Comparison of ENCODE assay signal across 8 cellular contexts in the genomic region with DNA sequence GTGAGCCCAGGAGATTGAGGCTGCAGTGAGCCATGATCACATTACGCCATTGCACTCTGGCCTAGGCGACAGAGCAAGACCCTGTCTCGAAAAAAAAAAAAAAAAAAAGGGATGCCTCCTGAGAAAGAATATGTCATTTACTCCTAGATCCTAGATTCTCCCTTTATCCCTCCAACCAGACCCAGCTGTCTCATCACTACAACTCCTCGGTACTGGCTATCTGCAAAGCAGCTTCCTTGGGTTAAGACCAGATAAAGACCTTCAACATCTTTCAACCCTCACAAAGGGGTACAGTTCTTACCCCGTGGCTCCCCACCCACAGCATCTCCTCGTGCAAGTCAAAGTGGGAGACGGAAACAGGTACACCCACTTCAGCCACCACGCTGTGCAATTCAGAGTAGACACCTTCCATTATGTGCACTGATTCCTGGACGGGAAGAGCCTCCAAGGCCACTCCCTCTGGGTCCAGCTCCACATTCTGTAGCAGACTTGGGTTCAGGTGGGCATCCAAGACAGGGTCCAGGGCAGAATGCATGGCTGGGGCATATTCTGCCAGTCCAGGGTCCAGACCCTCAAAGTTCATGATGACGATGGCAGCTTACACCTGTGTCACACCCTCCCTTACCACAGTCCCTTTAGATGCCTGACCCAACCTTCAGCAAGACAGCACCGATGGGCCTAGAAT. TPM values are rescaled to one million over a fixed set of nuclear protein-coding genes. Genes with fewer than 3 reads are reported as not detected.
DNase-seq lines count a peak whose midpoint lies in the region; ATAC-seq and TF ChIP-seq lines count a peak whose summit lies in the region.

No MANE protein-coding gene starts in this region.

- H3K36me3 ChIP-seq in SK-N-SH (replicated peaks in 1 of 2; ENCODE audit: control insufficient read depth in 1 of 2, insufficient read depth in 2 of 2, low read length in 1 of 2) (peaks cover 0 to 2% of the 10 kb centered on the region in 2 experiments), subcutaneous abdominal adipose tissue (ENCODE audit: control insufficient read depth in 5 of 5, insufficient read depth in 5 of 5, low read length in 5 of 5) (peaks cover under 1 to 12% (median 11%) of the 10 kb centered on the region in 5 donors)

- H3K27ac ChIP-seq in SK-N-SH (ENCODE audit: low read depth in 2 of 2, low read length in 1 of 2) (peak overlapping the region; percentile 84 to 97; a peak in 3 of 4 replicates), subcutaneous abdominal adipose tissue (ENCODE audit: low read depth, low read length) (peak overlapping the region; percentile 99)

- TF ChIP-seq EP300 in SK-N-SH (IDR thresholded peaks at IDR 0.05; ENCODE audit: borderline replicate concordance in 1 of 2, low read depth in 1 of 2, low read length in 1 of 2), result no peak

- peaks cover 4 to 8% of the 10 kb centered on the region in 2 experiments; a peak in 1 of 4 replicates for H3K4me1 ChIP-seq in SK-N-SH (ENCODE audit: control insufficient read depth in 1 of 2, insufficient read depth in 2 of 2, low read depth in 1 of 2, low read length in 1 of 2)
- H3K4me1 ChIP-seq in subcutaneous abdominal adipose tissue (ENCODE audit: control insufficient read depth in 5 of 5, insufficient read depth in 5 of 5, low read length in 5 of 5), result peaks cover 5 to 21% (median 18%) of the 10 kb centered on the region in 5 donors

- H2AFZ ChIP-seq in SK-N-SH (ENCODE audit: low read depth), result peak overlapping the region; percentile 85; the same call in 1 of the 2 replicates

- no peaks in the 10 kb centered on the region for H3K27me3 ChIP-seq in SK-N-SH (ENCODE audit: insufficient read depth)
- H3K27me3 ChIP-seq in subcutaneous abdominal adipose tissue (ENCODE audit: control insufficient read depth in 5 of 5, insufficient read depth in 4 of 5, low read length in 5 of 5), result no peaks in the 10 kb centered on the region

- H3K4me3 ChIP-seq in SK-N-SH (ENCODE audit: low read depth in 2 of 2, low read length in 1 of 2) (peak overlapping the region; percentile 61 to 73), subcutaneous abdominal adipose tissue (ENCODE audit: low read depth in 1 of 5, low read length in 5 of 5) (peak overlapping the region; percentile 78 to 92 (median 83))

- DNase-seq in SK-N-SH (no peak), islet precursor cell (peak; percentile 31), AG08395 (ENCODE audit: low spot score) (no peak)

- H3K9me3 ChIP-seq in SK-N-SH, result no peaks in the 10 kb centered on the region
- no peaks in the 10 kb centered on the region for H3K9me3 ChIP-seq in subcutaneous abdominal adipose tissue (ENCODE audit: control insufficient read depth in 5 of 5, low read length in 5 of 5)

- H3K4me3 Mint-ChIP-seq in activated naive CD8-positive, alpha-beta T cell, result peak overlapping the region; percentile 93

- H3K9ac ChIP-seq in SK-N-SH (peak overlapping the region; percentile 87), subcutaneous abdominal adipose tissue (ENCODE audit: low read length in 5 of 5) (peak overlapping the region; percentile 87 to 98 (median 92))

- H3F3A ChIP-seq in SK-N-SH (replicated peaks; ENCODE audit: insufficient read depth), result peaks cover 5% of the 10 kb centered on the region

- H3K9me3 Mint-ChIP-seq in activated naive CD8-positive, alpha-beta T cell (ENCODE audit: low read depth), result no peaks in the 10 kb centered on the region

- no peak for TF ChIP-seq CTCF in SK-N-SH (IDR thresholded peaks at IDR 0.05)

- 85% methylated on average over 11 of the region's 11 CpGs for WGBS in SK-N-SH (ENCODE audit: low lambda C conversion rate)

- peaks cover 5% of the 10 kb centered on the region for H3K36me3 Mint-ChIP-seq in activated naive CD8-positive, alpha-beta T cell

- no peak for TF ChIP-seq RAD21 in SK-N-SH (IDR thresholded peaks at IDR 0.05; ENCODE audit: low read length)

- no peaks in the 10 kb centered on the region for H3K27me3 Mint-ChIP-seq in activated naive CD8-positive, alpha-beta T cell

- H3K79me2 ChIP-seq in SK-N-SH (ENCODE audit: insufficient read depth), result peaks cover 4% of the 10 kb centered on the region; the same call in 1 of the 2 replicates

- H3K9me2 ChIP-seq in SK-N-SH, result no peaks in the 10 kb centered on the region

- CTCF ChIA-PET in SK-N-SH (lab: Yijun Ruan, JAX), result interaction anchor here (0.6 to 2.2 kb wide), 5 partner anchors 12 to 131 kb away, joined by 3 to 17 read pairs (median 3); partner anchors contain the start of genes CNPY2 and RNF41

- no peaks in the 10 kb centered on the region for H4K20me1 ChIP-seq in SK-N-SH (ENCODE audit: insufficient read depth)

- POLR2A ChIA-PET in SK-N-SH (lab: Yijun Ruan, JAX), result interaction anchor here (0.6 to 3.1 kb wide), 9 partner anchors 8 to 155 kb away, joined by 3 to 26 read pairs (median 6); partner anchors contain the start of genes CNPY2, GLS2, STAT2 and TIMELESS

- H3K4me1 Mint-ChIP-seq in activated naive CD8-positive, alpha-beta T cell (ENCODE audit: low read depth), result peaks cover 35% of the 10 kb centered on the region

- ATAC-seq in SK-N-SH treated with all-trans-retinoic acid at 6 μM for 48 hours (no peak), GM21825 (IDR thresholded peaks at IDR 0.05; ENCODE audit: unreplicated experiment) (no peak), HG03139 (IDR thresholded peaks at IDR 0.05; ENCODE audit: unreplicated experiment) (no peak)

- H3K4me2 ChIP-seq in SK-N-SH, result peak overlapping the region; percentile 87

- peak overlapping the region; percentile 99 for H3K27ac Mint-ChIP-seq in activated naive CD8-positive, alpha-beta T cell

TF ChIP-seq in SK-N-SH, 30 proteins besides CTCF, POLR2A, EP300 and RAD21:
- no peak for TF ChIP-seq FOXJ3 (CRISPR knock-in tag; IDR thresholded peaks at IDR 0.05)
- TF ChIP-seq POLR2AphosphoS5 (IDR thresholded peaks at IDR 0.05; ENCODE audit: low read depth, low read length), result no peak
- TF ChIP-seq NRF1 (IDR thresholded peaks at IDR 0.05; ENCODE audit: low read depth, low read length), result no peak
- TF ChIP-seq FOSL2 (IDR thresholded peaks at IDR 0.05; ENCODE audit: borderline replicate concordance, low read depth), result no peak
- no peak for TF ChIP-seq GATA2 (CRISPR knock-in tag; IDR thresholded peaks at IDR 0.05)
- TF ChIP-seq RFX5 (IDR thresholded peaks at IDR 0.05; ENCODE audit: low read length), result no peak
- no peak for TF ChIP-seq IRF3 (IDR thresholded peaks at IDR 0.05; ENCODE audit: low read depth, low read length)
- no peak for TF ChIP-seq JUND (IDR thresholded peaks at IDR 0.05)
- no peak for TF ChIP-seq CHD2 (IDR thresholded peaks at IDR 0.05; ENCODE audit: low read length, partially characterized antibody)
- TF ChIP-seq SMC3 (IDR thresholded peaks at IDR 0.05; ENCODE audit: low read depth, low read length), result no peak
- no peak for TF ChIP-seq TEAD4 (IDR thresholded peaks at IDR 0.05; ENCODE audit: borderline replicate concordance, insufficient read depth)

TF ChIP-seq in SK-N-SH treated with all-trans-retinoic acid at 6 μM for 48 hours, 23 proteins besides CTCF, POLR2A, EP300 and RAD21 (continues in another document):
- TF ChIP-seq GLIS3 (CRISPR knock-in tag; IDR thresholded peaks at IDR 0.05) (no peak), CSDC2 (CRISPR knock-in tag; IDR thresholded peaks at IDR 0.05) (no peak), ZC3H10 (CRISPR knock-in tag; IDR thresholded peaks at IDR 0.05) (no peak), PATZ1 (CRISPR knock-in tag; IDR thresholded peaks at IDR 0.05; ENCODE audit: borderline replicate concordance) (no peak), OSR1 (CRISPR knock-in tag; IDR thresholded peaks at IDR 0.05) (no peak), BACH2 (CRISPR knock-in tag; IDR thresholded peaks at IDR 0.05; ENCODE audit: borderline replicate concordance) (no peak), ESRRG (CRISPR knock-in tag; IDR thresholded peaks at IDR 0.05) (no peak)

RNA-seq across cellular contexts. Expression of gene PAN2, which starts 1.1 kb away (rescaled TPM):
- polyA plus RNA-seq in SK-N-SH (2012; rRNA removed), result 37.1 and 66.9 TPM in 2 replicates
- polyA plus RNA-seq in SK-N-SH (2012; cell fraction: cytosol; rRNA removed), result 10.6 and 12.4 TPM in 2 replicates
- 243 and 418 TPM in 2 replicates for polyA plus RNA-seq in SK-N-SH (2012; cell fraction: nucleus; rRNA removed)

RNA-seq across cellular contexts. Expression of gene IL23A, which starts 6.0 kb away (rescaled TPM):
- 0.29 and 0.46 TPM in 2 replicates for polyA plus RNA-seq in SK-N-SH (2012; rRNA removed)
- 0.21 and 0.33 TPM in 2 replicates for polyA plus RNA-seq in SK-N-SH (2012; cell fraction: cytosol; rRNA removed)
- 0.55 and 0.61 TPM in 2 replicates for polyA plus RNA-seq in SK-N-SH (2012; cell fraction: nucleus; rRNA removed)

RNA-seq across cellular contexts. Expression of gene CNPY2, which starts 16.9 kb away (rescaled TPM):
- polyA plus RNA-seq in SK-N-SH (2012; rRNA removed), result 191 and 196 TPM in 2 replicates
- 197 and 248 TPM in 2 replicates for polyA plus RNA-seq in SK-N-SH (2012; cell fraction: cytosol; rRNA removed)
- polyA plus RNA-seq in SK-N-SH (2012; cell fraction: nucleus; rRNA removed), result 105 and 118 TPM in 2 replicates

RNA-seq across cellular contexts. Expression of gene STAT2, which starts 27.3 kb away (rescaled TPM):
- 58.1 and 91.4 TPM in 2 replicates for polyA plus RNA-seq in SK-N-SH (2012; rRNA removed)
- polyA plus RNA-seq in SK-N-SH (2012; cell fraction: cytosol; rRNA removed), result 30.8 and 38.8 TPM in 2 replicates
- polyA plus RNA-seq in SK-N-SH (2012; cell fraction: nucleus; rRNA removed), result 232 and 338 TPM in 2 replicates

RNA-seq across cellular contexts. Expression of gene APOF, which starts 30.0 kb away (rescaled TPM):
- not detected in 2 replicates for polyA plus RNA-seq in SK-N-SH (2012; rRNA removed)
- polyA plus RNA-seq in SK-N-SH (2012; cell fraction: cytosol; rRNA removed), result not detected in 2 replicates
- polyA plus RNA-seq in SK-N-SH (2012; cell fraction: nucleus; rRNA removed), result not detected in 2 replicates
